ENCODE assay signal across 1 cellular context in genomic region chr1:98854137-98854536, GRCh38.
TF ChIP-seq lines count a peak whose summit lies in the region.

No MANE protein-coding gene starts in this region.

TF ChIP-seq in GM23338, 12 proteins besides CTCF, POLR2A, EP300 and RAD21 (continued from another document):
- TF ChIP-seq, protein P1, sequence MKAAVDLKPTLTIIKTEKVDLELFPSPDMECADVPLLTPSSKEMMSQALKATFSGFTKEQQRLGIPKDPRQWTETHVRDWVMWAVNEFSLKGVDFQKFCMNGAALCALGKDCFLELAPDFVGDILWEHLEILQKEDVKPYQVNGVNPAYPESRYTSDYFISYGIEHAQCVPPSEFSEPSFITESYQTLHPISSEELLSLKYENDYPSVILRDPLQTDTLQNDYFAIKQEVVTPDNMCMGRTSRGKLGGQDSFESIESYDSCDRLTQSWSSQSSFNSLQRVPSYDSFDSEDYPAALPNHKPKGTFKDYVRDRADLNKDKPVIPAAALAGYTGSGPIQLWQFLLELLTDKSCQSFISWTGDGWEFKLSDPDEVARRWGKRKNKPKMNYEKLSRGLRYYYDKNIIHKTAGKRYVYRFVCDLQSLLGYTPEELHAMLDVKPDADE (IDR thresholded peaks at IDR 0.05), result no peak
- TF ChIP-seq STAT1 (IDR thresholded peaks at IDR 0.05; ENCODE audit: unreplicated experiment) (no peak), ZNF114 (CRISPR knock-in tag; IDR thresholded peaks at IDR 0.05) (no peak), ZNF331 (CRISPR knock-in tag; IDR thresholded peaks at IDR 0.05; ENCODE audit: low read depth) (no peak)
